16 cellular contexts compared by ENCODE assay signal in the genomic region with DNA sequence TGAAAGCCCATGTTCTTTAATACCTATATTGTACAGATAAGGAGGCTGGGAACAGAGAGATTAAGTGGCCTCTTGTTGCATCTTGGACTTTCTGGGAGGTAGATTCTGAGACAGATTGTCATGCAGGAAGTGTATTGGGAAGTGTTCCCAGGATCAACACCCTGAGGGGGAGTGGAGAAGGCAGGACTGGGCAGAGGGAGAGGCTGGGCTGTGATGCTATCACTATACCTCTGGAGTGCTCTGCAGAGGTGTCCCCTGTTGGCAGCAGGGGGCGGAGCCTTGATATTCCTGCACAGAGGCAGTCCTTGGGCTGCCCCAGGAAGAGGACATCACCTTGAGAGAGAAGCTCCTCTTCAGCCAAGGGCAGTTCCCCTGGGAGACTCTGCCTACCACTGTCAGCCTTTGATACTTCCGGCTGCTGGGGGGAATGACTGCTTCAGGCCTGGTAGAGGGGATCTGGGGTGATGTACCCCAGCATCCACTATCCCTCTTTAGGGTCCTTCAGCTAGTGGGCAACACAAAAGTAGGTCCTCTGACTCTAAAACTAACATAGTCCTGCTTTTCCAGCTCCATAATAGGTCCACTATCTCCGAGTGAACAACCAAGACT.
DNase-seq lines count a peak whose midpoint lies in the region; ATAC-seq, FAIRE-seq and TF ChIP-seq lines count a peak whose summit lies in the region.
"Had no signal": no experiment of that assay in that cellular context is flagged by ENCODE, and none has a peak within 500 bp of the region (broad histone marks: within the 10 kb centered on the region; RNA-seq: fewer than 3 reads in every experiment).

No MANE protein-coding gene starts in this region.

- no peak overlapping the region for H3K4me2 ChIP-seq in HepG2 (ENCODE audit: low read depth, low read length)

- H3K9me3 Mint-ChIP-seq in MCF 10A (ENCODE audit: unreplicated experiment) (no peaks in the 10 kb centered on the region), progenitor cell of endocrine pancreas (ENCODE audit: low read depth) (peaks cover 8% of the 10 kb centered on the region)
- H3K9me3 Mint-ChIP-seq: activated naive CD4-positive, alpha-beta T cell treated with anti-CD3 and anti-CD28 coated beads, Interleukin-2, amount 10 ng/mL, durations not matched to agents 7 days and 5 days; stimulated activated naive CD8-positive, alpha-beta T cell treated with anti-CD3 and anti-CD28 coated beads, Interleukin-15, amount 100 ng/mL, for 72 hours; T-helper 2 cell treated with Interferon-gamma antibody and Interleukin-4, amounts not matched to agents 5 μg/mL and 100 μg/mL, for 36 hours had no signal

- H3K4me3 Mint-ChIP-seq in MCF 10A (ENCODE audit: unreplicated experiment) (no peak overlapping the region), progenitor cell of endocrine pancreas (ENCODE audit: low read depth) (no peak overlapping the region)
- H3K4me3 Mint-ChIP-seq: activated naive CD4-positive, alpha-beta T cell treated with anti-CD3 and anti-CD28 coated beads, Interleukin-2, amount 10 ng/mL, durations not matched to agents 7 days and 5 days; brain; stimulated activated naive CD8-positive, alpha-beta T cell treated with anti-CD3 and anti-CD28 coated beads, Interleukin-15, amount 100 ng/mL, for 72 hours; T-helper 2 cell treated with Interferon-gamma antibody and Interleukin-4, amounts not matched to agents 5 μg/mL and 100 μg/mL, for 36 hours had no signal

- intact Hi-C loops in MCF 10A (cut with micrococcal nuclease): no loop called here
- intact Hi-C loops in HepG2 (cut with micrococcal nuclease; ENCODE audit: unreplicated experiment): no loop called here

- no peaks in the 10 kb centered on the region for H3K36me3 Mint-ChIP-seq in MCF 10A (ENCODE audit: insufficient read depth, unreplicated experiment)
- no peaks in the 10 kb centered on the region for H3K36me3 Mint-ChIP-seq in progenitor cell of endocrine pancreas (ENCODE audit: insufficient read depth)
- H3K36me3 Mint-ChIP-seq: activated naive CD4-positive, alpha-beta T cell treated with anti-CD3 and anti-CD28 coated beads, Interleukin-2, amount 10 ng/mL, durations not matched to agents 7 days and 5 days; brain had no signal

- CTCF ChIA-PET in MCF 10A (lab: Yijun Ruan, JAX): interaction anchor here (0.5 to 0.9 kb wide), 4 partner anchors 8 to 258 kb away, joined by 3 to 4 read pairs (median 4); no protein-coding TSS in a partner anchor
- CTCF ChIA-PET in HepG2 (lab: Yijun Ruan, JAX; ENCODE audit: low intra/inter-chr PET ratio, low total read pairs): no interaction called here

- H2AFZ ChIP-seq in HepG2 (ENCODE audit: low read length): no peak overlapping the region
- H2AFZ ChIP-seq: parathyroid adenoma had no signal

- POLR2A ChIA-PET in MCF 10A (lab: Yijun Ruan, JAX) (interaction anchor here (0.5 to 1.8 kb wide), 8 partner anchors 17 to 341 kb away, joined by 3 to 7 read pairs (median 3); no protein-coding TSS in a partner anchor), HepG2 (lab: Yijun Ruan, JAX) (interaction anchor here (1.7 kb wide), 1 partner anchor 9 kb away, joined by 11 read pairs; no protein-coding TSS in a partner anchor)

- H3K27me3 ChIP-seq in HepG2 (ENCODE audit: control insufficient read depth in 1 of 2, insufficient read depth in 2 of 2, low read length in 2 of 2): no peaks in the 10 kb centered on the region

- H3K4me1 Mint-ChIP-seq in MCF 10A (ENCODE audit: insufficient read depth, unreplicated experiment) (peaks cover 29% of the 10 kb centered on the region), progenitor cell of endocrine pancreas (ENCODE audit: low read depth) (peaks cover 13% of the 10 kb centered on the region)
- H3K4me1 Mint-ChIP-seq: activated naive CD4-positive, alpha-beta T cell treated with anti-CD3 and anti-CD28 coated beads, Interleukin-2, amount 10 ng/mL, durations not matched to agents 7 days and 5 days had no signal

- H3K9ac ChIP-seq in HepG2 (ENCODE audit: insufficient read depth, low read depth, low read length): no peak overlapping the region
- H3K9ac ChIP-seq: parathyroid adenoma had no signal

- in situ Hi-C loops in HepG2 (cut with HindIII; ENCODE audit: extremely low pct_ligation_motif_present, low pct_unique_long_range_greater_than_20kb) (no loop called here), ACHN (cut with HindIII; ENCODE audit: low pct_ligation_motif_present, low pct_unique_long_range_greater_than_20kb, low sequenced_read_pairs) (no loop called here)

- no peak overlapping the region for H3K27ac ChIP-seq in HepG2 (ENCODE audit: extremely low read length, insufficient read depth, low read length)
- H3K27ac ChIP-seq: parathyroid adenoma had no signal

- TF ChIP-seq RAD21 in HepG2 (CRISPR knock-in tag; IDR thresholded peaks at IDR 0.05): no peak

- H3K79me2 ChIP-seq in HepG2 (ENCODE audit: insufficient read depth, low read length): no peaks in the 10 kb centered on the region
- H3K79me2 ChIP-seq: parathyroid adenoma had no signal

- peak; percentile 13 for ATAC-seq in HG02885 (IDR thresholded peaks at IDR 0.05; ENCODE audit: poor library complexity, unreplicated experiment)
- ATAC-seq in HepG2: peak; percentile 60
- ATAC-seq: stimulated activated naive CD8-positive, alpha-beta T cell treated with anti-CD3 and anti-CD28 coated beads, Interleukin-15, amount 100 ng/mL, for 72 hours had no signal

- no peaks in the 10 kb centered on the region for H3K36me3 ChIP-seq in HepG2 (replicated peaks in 1 of 2; ENCODE audit: control insufficient read depth in 1 of 2, insufficient read depth in 2 of 2, low read length in 2 of 2)

- no TSS peak for BruUV-seq in MCF 10A (replicated peaks; lab: Mats Ljungman, UMichigan)
- no TSS peak for BruUV-seq in HepG2 (replicated peaks; lab: Mats Ljungman, UMichigan)

- no peak for FAIRE-seq in HepG2 (lab: Jason Lieb, UNC)

- H3K27ac Mint-ChIP-seq in MCF 10A (ENCODE audit: low read depth, unreplicated experiment) (peak overlapping the region; percentile 25), progenitor cell of endocrine pancreas (no peak overlapping the region)
- H3K27ac Mint-ChIP-seq: activated naive CD4-positive, alpha-beta T cell treated with anti-CD3 and anti-CD28 coated beads, Interleukin-2, amount 10 ng/mL, durations not matched to agents 7 days and 5 days; stimulated activated naive CD8-positive, alpha-beta T cell treated with anti-CD3 and anti-CD28 coated beads, Interleukin-15, amount 100 ng/mL, for 72 hours; T-helper 2 cell treated with Interferon-gamma antibody and Interleukin-4, amounts not matched to agents 5 μg/mL and 100 μg/mL, for 36 hours had no signal

- no peaks in the 10 kb centered on the region for H3K9me3 ChIP-seq in HepG2 (ENCODE audit: low read length)

- no peak overlapping the region for H3K4me3 ChIP-seq in HepG2 (replicated peaks in 1 of 3; ENCODE audit: insufficient read depth in 1 of 3, low read depth in 2 of 3, low read length in 3 of 3)

- DNase-seq in Daoy (ENCODE audit: low read depth) (peak; percentile 57), MCF 10A (ENCODE audit: unreplicated experiment) (peak; percentile 62), HepG2 (ENCODE audit: low spot score) (no peak), progenitor cell of endocrine pancreas (ENCODE audit: low spot score, unreplicated experiment) (no peak), ACHN (no peak), putamen (ENCODE audit: low spot score) (no peak)
- DNase-seq: activated naive CD4-positive, alpha-beta T cell treated with anti-CD3 and anti-CD28 coated beads, Interleukin-2, amount 10 ng/mL, durations not matched to agents 7 days and 5 days; dermis blood vessel endothelial cell; NCI-H1930; NCI-H526 treated with DMSO at 0.1 percent for 48 hours; stimulated activated naive CD8-positive, alpha-beta T cell treated with anti-CD3 and anti-CD28 coated beads, Interleukin-15, amount 100 ng/mL, for 72 hours had no signal

- no peak for TF ChIP-seq POLR2A in HepG2 (IDR thresholded peaks at IDR 0.05; ENCODE audit: insufficient read depth in 1 of 2, low read depth in 2 of 2, low read length in 2 of 2)

- TF ChIP-seq CTCF in MCF 10A (IDR thresholded peaks at IDR 0.05; ENCODE audit: unreplicated experiment) (no peak), HepG2 (CRISPR knock-in tag; IDR thresholded peaks at IDR 0.05) (no peak), progenitor cell of endocrine pancreas (IDR thresholded peaks at IDR 0.05; ENCODE audit: unreplicated experiment) (no peak)

- H3K27me3 Mint-ChIP-seq in MCF 10A (ENCODE audit: insufficient read depth, unreplicated experiment) (no peaks in the 10 kb centered on the region), progenitor cell of endocrine pancreas (no peaks in the 10 kb centered on the region)
- H3K27me3 Mint-ChIP-seq: B cell; stimulated activated naive CD8-positive, alpha-beta T cell treated with anti-CD3 and anti-CD28 coated beads, Interleukin-15, amount 100 ng/mL, for 72 hours had no signal

- TF ChIP-seq EP300 in HepG2 (IDR thresholded peaks at IDR 0.05; ENCODE audit: low read depth in 2 of 2, low read length in 2 of 2) (no peak), HepG2 (CRISPR knock-in tag; IDR thresholded peaks at IDR 0.05; ENCODE audit: borderline replicate concordance) (no peak)

- H3K4me1 ChIP-seq in HepG2 (ENCODE audit: insufficient read depth, low read length): peaks cover 55% of the 10 kb centered on the region
- H3K4me1 ChIP-seq: parathyroid adenoma had no signal

- WGBS in HepG2 (ENCODE audit: low lambda C conversion rate): 78% methylated on average over 2 of the region's 3 CpGs

- no peaks in the 10 kb centered on the region for H4K20me1 ChIP-seq in HepG2 (ENCODE audit: insufficient read depth, low read length)

TF ChIP-seq in HepG2, 621 proteins besides CTCF, POLR2A, EP300 and RAD21:
- TF ChIP-seq ZNF562 (CRISPR knock-in tag; IDR thresholded peaks at IDR 0.05; ENCODE audit: borderline replicate concordance): no peak
- TF ChIP-seq SIX1 (CRISPR knock-in tag; IDR thresholded peaks at IDR 0.05; ENCODE audit: borderline replicate concordance): no peak
- TF ChIP-seq ZFP82 (CRISPR knock-in tag; IDR thresholded peaks at IDR 0.05; ENCODE audit: borderline replicate concordance): no peak
- TF ChIP-seq, protein P1, sequence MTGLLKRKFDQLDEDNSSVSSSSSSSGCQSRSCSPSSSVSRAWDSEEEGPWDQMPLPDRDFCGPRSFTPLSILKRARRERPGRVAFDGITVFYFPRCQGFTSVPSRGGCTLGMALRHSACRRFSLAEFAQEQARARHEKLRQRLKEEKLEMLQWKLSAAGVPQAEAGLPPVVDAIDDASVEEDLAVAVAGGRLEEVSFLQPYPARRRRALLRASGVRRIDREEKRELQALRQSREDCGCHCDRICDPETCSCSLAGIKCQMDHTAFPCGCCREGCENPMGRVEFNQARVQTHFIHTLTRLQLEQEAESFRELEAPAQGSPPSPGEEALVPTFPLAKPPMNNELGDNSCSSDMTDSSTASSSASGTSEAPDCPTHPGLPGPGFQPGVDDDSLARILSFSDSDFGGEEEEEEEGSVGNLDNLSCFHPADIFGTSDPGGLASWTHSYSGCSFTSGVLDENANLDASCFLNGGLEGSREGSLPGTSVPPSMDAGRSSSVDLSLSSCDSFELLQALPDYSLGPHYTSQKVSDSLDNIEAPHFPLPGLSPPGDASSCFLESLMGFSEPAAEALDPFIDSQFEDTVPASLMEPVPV (CRISPR knock-in tag; IDR thresholded peaks at IDR 0.05): no peak
- no peak for TF ChIP-seq FOXC1 (CRISPR knock-in tag; IDR thresholded peaks at IDR 0.05; ENCODE audit: borderline replicate concordance)
- no peak for TF ChIP-seq ZC3H4 (CRISPR knock-in tag; IDR thresholded peaks at IDR 0.05; ENCODE audit: borderline replicate concordance)
TF ChIP-seq in HepG2: peak in this region for 0.

Comparison
In these comparisons a context has a peak if more than half of its experiments do, and no peak if none do; other contexts are left out.
1. DNase-seq: peak in Daoy (single experiment) and MCF 10A (single experiment); none in HepG2 (single experiment), progenitor cell of endocrine pancreas (single experiment), ACHN (single experiment) and putamen (single experiment).